ENCODE assay signal across 1 cellular context in genomic region chr10:34698248-34698831, GRCh38.
TF ChIP-seq lines count a peak whose summit lies in the region.

No MANE protein-coding gene starts in this region.

TF ChIP-seq in HepG2, 621 proteins besides CTCF, POLR2A, EP300 and RAD21 (continued from another document):
- peak; percentile 85 for TF ChIP-seq ZNF770 (CRISPR knock-in tag; IDR thresholded peaks at IDR 0.05)
